ENCODE assay signal across 8 cellular contexts in the genomic region with DNA sequence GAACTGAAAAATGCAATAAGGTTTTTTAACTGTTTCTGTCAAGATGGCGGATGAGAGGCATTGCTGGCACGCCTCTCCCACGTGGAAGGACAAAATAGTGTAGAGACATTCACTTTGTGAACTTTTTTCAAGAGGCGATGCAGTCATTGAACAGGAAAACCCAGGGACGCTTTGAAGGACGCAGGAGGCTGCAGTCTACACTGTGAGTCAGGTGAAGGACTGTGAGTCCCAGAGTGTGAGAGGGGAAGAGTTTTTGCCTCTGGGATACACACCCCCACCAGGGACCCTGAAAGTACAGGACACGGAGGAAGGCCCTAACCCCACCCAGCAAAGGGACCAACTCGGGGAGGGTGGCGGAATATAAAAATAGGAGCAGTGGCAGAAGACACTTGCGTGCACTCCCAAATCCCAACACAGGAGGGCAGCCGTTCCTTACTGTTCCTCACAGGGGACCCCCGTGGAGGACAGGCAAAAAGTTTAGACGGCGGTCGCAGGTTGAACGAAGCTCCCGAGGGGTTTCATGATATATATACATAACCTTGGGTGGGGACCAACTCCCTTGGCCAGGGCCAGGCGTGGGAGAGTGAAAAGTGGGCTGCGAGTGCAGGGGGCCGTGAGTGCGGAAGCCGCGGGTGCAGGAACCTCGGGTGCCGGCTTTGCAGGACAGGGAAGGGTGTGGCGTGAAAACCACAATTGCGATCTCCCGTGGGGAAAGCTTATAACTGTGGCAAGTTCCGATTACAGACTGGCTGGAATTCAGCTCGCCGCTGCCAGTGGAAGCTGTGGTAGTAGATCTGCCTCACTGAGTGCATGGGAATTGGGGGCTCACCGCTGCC.
A peak's percentile ranks its signal among the peaks of the same experiment; 100 is the strongest.
DNase-seq lines count a peak whose midpoint lies in the region; ATAC-seq and TF ChIP-seq lines count a peak whose summit lies in the region.

No MANE protein-coding gene starts in this region.

- peak; percentile 83 for ATAC-seq in activated CD8-positive, alpha-beta T cell treated with anti-CD3 and anti-CD28 coated beads, Interleukin-2, amount 10 ng/mL, durations not matched to agents 7 days and 5 days
- ATAC-seq in HG02870 (IDR thresholded peaks at IDR 0.05; ENCODE audit: unreplicated experiment): no peak

- peak; percentile 67 for TF ChIP-seq CTCF in mesothelial cell of epicardium (IDR thresholded peaks at IDR 0.05; ENCODE audit: unreplicated experiment)

- CTCF ChIA-PET in activated CD8-positive, alpha-beta T cell treated with anti-CD3 and anti-CD28 coated beads, Interleukin-2, amount 10 ng/mL, durations not matched to agents 7 days and 5 days (lab: Charles Lee): interaction anchor here (0.6 to 4.9 kb wide), 35 partner anchors 9 to 265 kb away, joined by 3 to 206 read pairs (median 4); a partner anchor contains a TSS

- POLR2A ChIA-PET in activated CD8-positive, alpha-beta T cell treated with anti-CD3 and anti-CD28 coated beads, Interleukin-2, amount 10 ng/mL, durations not matched to agents 7 days and 5 days (lab: Charles Lee): interaction anchor here (0.6 to 1.5 kb wide), 4 partner anchors 12 to 158 kb away, joined by 3 to 5 read pairs (median 3); a partner anchor contains a TSS

- DNase-seq in NCI-H1417 (lab: John Stamatoyannopoulos, UW) (peak; percentile 10 to 56 (median 13)), NCI-H1417 treated with DMSO at 0.1 percent for 48 hours (lab: John Stamatoyannopoulos, UW) (no peak), NCI-H748 (lab: John Stamatoyannopoulos, UW; ENCODE audit: unreplicated experiment) (peak; percentile 85), mesothelial cell of epicardium (ENCODE audit: low spot score in 2 of 2, unreplicated experiment in 2 of 2) (peak; percentile 26 to 67)
- peak; percentile 87 for DNase-seq in activated CD8-positive, alpha-beta T cell treated with anti-CD3 and anti-CD28 coated beads, Interleukin-2, amount 10 ng/mL, durations not matched to agents 7 days and 5 days
- DNase-seq in effector CD4-positive, alpha-beta T cell: peak; percentile 64
- peak; percentile 76 for DNase-seq in stimulated activated CD8-positive, alpha-beta memory T cell treated with anti-CD3 and anti-CD28 coated beads, Interleukin-15, amount 100 ng/mL, for 1 hour (ENCODE audit: low read depth)

- no peaks in the 10 kb centered on the region for H3K9me3 Mint-ChIP-seq in activated CD8-positive, alpha-beta T cell treated with anti-CD3 and anti-CD28 coated beads, Interleukin-2, amount 10 ng/mL, durations not matched to agents 7 days and 5 days (ENCODE audit: insufficient read depth)
- H3K9me3 Mint-ChIP-seq in mesothelial cell of epicardium: peaks cover 6% of the 10 kb centered on the region

- H3K4me3 Mint-ChIP-seq in activated CD8-positive, alpha-beta T cell treated with anti-CD3 and anti-CD28 coated beads, Interleukin-2, amount 10 ng/mL, durations not matched to agents 7 days and 5 days: peak overlapping the region; percentile 71
- no peak overlapping the region for H3K4me3 Mint-ChIP-seq in mesothelial cell of epicardium

- H3K4me1 Mint-ChIP-seq in activated CD8-positive, alpha-beta T cell treated with anti-CD3 and anti-CD28 coated beads, Interleukin-2, amount 10 ng/mL, durations not matched to agents 7 days and 5 days (ENCODE audit: low read depth): peaks cover 14% of the 10 kb centered on the region
- peaks cover 1% of the 10 kb centered on the region for H3K4me1 Mint-ChIP-seq in mesothelial cell of epicardium

- no peaks in the 10 kb centered on the region for H3K36me3 Mint-ChIP-seq in activated CD8-positive, alpha-beta T cell treated with anti-CD3 and anti-CD28 coated beads, Interleukin-2, amount 10 ng/mL, durations not matched to agents 7 days and 5 days (ENCODE audit: low read depth)
- peaks cover 3% of the 10 kb centered on the region for H3K36me3 Mint-ChIP-seq in mesothelial cell of epicardium

- H3K27me3 Mint-ChIP-seq in activated CD8-positive, alpha-beta T cell treated with anti-CD3 and anti-CD28 coated beads, Interleukin-2, amount 10 ng/mL, durations not matched to agents 7 days and 5 days (ENCODE audit: low read depth): peaks cover 26% of the 10 kb centered on the region
- H3K27me3 Mint-ChIP-seq in mesothelial cell of epicardium (ENCODE audit: low read depth): peaks cover 37% of the 10 kb centered on the region

- H3K27ac Mint-ChIP-seq in activated CD8-positive, alpha-beta T cell treated with anti-CD3 and anti-CD28 coated beads, Interleukin-2, amount 10 ng/mL, durations not matched to agents 7 days and 5 days: no peak overlapping the region
- H3K27ac Mint-ChIP-seq in mesothelial cell of epicardium: no peak overlapping the region
